In genomic region chr3:135172191-135172869, GRCh38 we compare ENCODE assay signal across 27 cellular contexts.
"Had no signal": no experiment of that assay in that cellular context is flagged by ENCODE, and none has a peak within 500 bp of the region (broad histone marks: within the 10 kb centered on the region; RNA-seq: fewer than 3 reads in every experiment).

No MANE protein-coding gene starts in this region.

- H3K27ac Mint-ChIP-seq: activated CD4-positive, alpha-beta memory T cell treated with anti-CD3 and anti-CD28 coated beads for 36 hours; activated naive CD4-positive, alpha-beta T cell treated with anti-CD3 and anti-CD28 coated beads, Interleukin-2, amount 10 ng/mL, durations not matched to agents 7 days and 5 days; activated naive CD8-positive, alpha-beta T cell treated with anti-CD3 and anti-CD28 coated beads, Interleukin-2, amount 10 ng/mL, durations not matched to agents 7 days and 5 days; activated T-helper 1 cell treated with anti-CD3 and anti-CD28 coated beads, Interleukin-12 subunit alpha, Interleukin-12 subunit beta, Interleukin-2, Interleukin-4 antibody, amounts not matched to agents 30 ng/mL and 10 ng/mL and 1 ng/mL, durations not matched to agents 14 hours and 24 hours and 36 hours; brain; effector memory CD8-positive, alpha-beta T cell; immature natural killer cell; memory B cell; naive thymus-derived CD4-positive, alpha-beta T cell; stimulated activated naive CD8-positive, alpha-beta T cell treated with anti-CD3 and anti-CD28 coated beads, Interleukin-15, Interleukin-2, amounts not matched to agents 100 ng/mL and 50 ng/mL, for 24 hours; type B pancreatic cell had no signal

- H3K4me1 Mint-ChIP-seq: activated naive CD4-positive, alpha-beta T cell treated with anti-CD3 and anti-CD28 coated beads, Interleukin-2, amount 10 ng/mL, durations not matched to agents 7 days and 5 days; activated naive CD8-positive, alpha-beta T cell treated with anti-CD3 and anti-CD28 coated beads, Interleukin-2, amount 10 ng/mL, durations not matched to agents 7 days and 5 days; immature natural killer cell; memory B cell; naive thymus-derived CD4-positive, alpha-beta T cell had no signal

- H3K27me3 Mint-ChIP-seq: activated CD4-positive, alpha-beta memory T cell treated with anti-CD3 and anti-CD28 coated beads for 36 hours; activated naive CD4-positive, alpha-beta T cell treated with anti-CD3 and anti-CD28 coated beads, Interleukin-2, amount 10 ng/mL, durations not matched to agents 7 days and 5 days; brain; effector memory CD8-positive, alpha-beta T cell; memory B cell; stimulated activated naive CD8-positive, alpha-beta T cell treated with anti-CD3 and anti-CD28 coated beads, Interleukin-15, Interleukin-2, amounts not matched to agents 100 ng/mL and 50 ng/mL, for 24 hours had no signal

- ATAC-seq: activated CD4-positive, CD25-positive, alpha-beta regulatory T cell treated with anti-CD3 and anti-CD28 coated beads, Interleukin-2, amount 50 U/mL, for 24 hours; effector memory CD8-positive, alpha-beta T cell; gastroesophageal sphincter; left colon; naive thymus-derived CD4-positive, alpha-beta T cell; sciatic nerve had no signal

- H3K36me3 Mint-ChIP-seq: activated CD4-positive, alpha-beta memory T cell treated with anti-CD3 and anti-CD28 coated beads for 36 hours; activated naive CD4-positive, alpha-beta T cell treated with anti-CD3 and anti-CD28 coated beads, Interleukin-2, amount 10 ng/mL, durations not matched to agents 7 days and 5 days; activated naive CD8-positive, alpha-beta T cell treated with anti-CD3 and anti-CD28 coated beads, Interleukin-2, amount 10 ng/mL, durations not matched to agents 7 days and 5 days; immature natural killer cell; memory B cell; naive thymus-derived CD4-positive, alpha-beta T cell; type B pancreatic cell had no signal

- H3K9me3 Mint-ChIP-seq: activated CD4-positive, alpha-beta memory T cell treated with anti-CD3 and anti-CD28 coated beads for 36 hours; activated naive CD4-positive, alpha-beta T cell treated with anti-CD3 and anti-CD28 coated beads, Interleukin-2, amount 10 ng/mL, durations not matched to agents 7 days and 5 days; activated naive CD8-positive, alpha-beta T cell treated with anti-CD3 and anti-CD28 coated beads, Interleukin-2, amount 10 ng/mL, durations not matched to agents 7 days and 5 days; activated T-helper 1 cell treated with anti-CD3 and anti-CD28 coated beads, Interleukin-12 subunit alpha, Interleukin-12 subunit beta, Interleukin-2, Interleukin-4 antibody, amounts not matched to agents 30 ng/mL and 10 ng/mL and 1 ng/mL, durations not matched to agents 14 hours and 24 hours and 36 hours; brain; memory B cell; type B pancreatic cell had no signal

- DNase-seq: activated CD4-positive, alpha-beta memory T cell treated with anti-CD3 and anti-CD28 coated beads for 36 hours; activated CD4-positive, alpha-beta T cell treated with anti-CD3 and anti-CD28 coated beads for 48 hours; activated CD8-positive, alpha-beta memory T cell treated with anti-CD3 and anti-CD28 coated beads, Interleukin-2, amount 50 U/mL, for 4 hours; activated gamma-delta T cell; activated naive CD4-positive, alpha-beta T cell treated with anti-CD3 and anti-CD28 coated beads, Interleukin-2, amount 10 ng/mL, durations not matched to agents 7 days and 5 days; activated naive CD8-positive, alpha-beta T cell treated with anti-CD3 and anti-CD28 coated beads, Interleukin-2, amount 10 ng/mL, durations not matched to agents 7 days and 5 days; activated T-cell treated with anti-CD3 and anti-CD28 coated beads, Interleukin-2, amount 50 U/mL, for 1 hour; cortex of kidney; effector memory CD8-positive, alpha-beta T cell; immature natural killer cell; kidney; left colon; midbrain; naive thymus-derived CD4-positive, alpha-beta T cell; ovary; retina; stimulated activated CD4-positive, alpha-beta T cell treated with anti-CD3 and anti-CD28 coated beads, Interleukin-12 subunit alpha, Interleukin-12 subunit beta, amount 100 ng/mL, for 4 hours; stimulated activated CD4-positive, alpha-beta T cell treated with anti-CD3 and anti-CD28 coated beads, Interleukin-4, amount 100 ng/mL, for 1 hour; uterus had no signal

- H3K4me3 Mint-ChIP-seq: activated CD4-positive, alpha-beta memory T cell treated with anti-CD3 and anti-CD28 coated beads for 36 hours; activated naive CD4-positive, alpha-beta T cell treated with anti-CD3 and anti-CD28 coated beads, Interleukin-2, amount 10 ng/mL, durations not matched to agents 7 days and 5 days; activated naive CD8-positive, alpha-beta T cell treated with anti-CD3 and anti-CD28 coated beads, Interleukin-2, amount 10 ng/mL, durations not matched to agents 7 days and 5 days; activated T-helper 1 cell treated with anti-CD3 and anti-CD28 coated beads, Interleukin-12 subunit alpha, Interleukin-12 subunit beta, Interleukin-2, Interleukin-4 antibody, amounts not matched to agents 30 ng/mL and 10 ng/mL and 1 ng/mL, durations not matched to agents 14 hours and 24 hours and 36 hours; brain; effector memory CD8-positive, alpha-beta T cell; immature natural killer cell; memory B cell; naive thymus-derived CD4-positive, alpha-beta T cell; stimulated activated naive CD8-positive, alpha-beta T cell treated with anti-CD3 and anti-CD28 coated beads, Interleukin-15, Interleukin-2, amounts not matched to agents 100 ng/mL and 50 ng/mL, for 24 hours; type B pancreatic cell had no signal
